ENCODE assay signal across 1 cellular context in genomic region chr19:54232552-54232934, GRCh38.
TF ChIP-seq lines count a peak whose summit lies in the region.

No MANE protein-coding gene starts in this region.

TF ChIP-seq in HepG2, 621 proteins besides CTCF, POLR2A, EP300 and RAD21:
- TF ChIP-seq FOSL2 (CRISPR knock-in tag; IDR thresholded peaks at IDR 0.05): peak; percentile 47; the same call in 1 of the 2 replicates
- 0 out of 2 replicates have a peak, but pooled peaks have one; percentile 15 for TF ChIP-seq ZNF670 (CRISPR knock-in tag; IDR thresholded peaks at IDR 0.05; ENCODE audit: borderline replicate concordance)
- TF ChIP-seq NAIF1 (CRISPR knock-in tag; IDR thresholded peaks at IDR 0.05; ENCODE audit: borderline replicate concordance): no peak
- TF ChIP-seq ETV5 (CRISPR knock-in tag; IDR thresholded peaks at IDR 0.05; ENCODE audit: borderline replicate concordance): peak; percentile 70; the same call in 1 of the 2 replicates
